Comparison of ENCODE assay signal across 25 cellular contexts in genomic region chr19:53136432-53136831, GRCh38. TPM values are rescaled to one million over a fixed set of nuclear protein-coding genes. Genes with fewer than 3 reads are reported as not detected.
DNase-seq lines count a peak whose midpoint lies in the region; ATAC-seq, FAIRE-seq and TF ChIP-seq lines count a peak whose summit lies in the region.
"Had no signal": no experiment of that assay in that cellular context is flagged by ENCODE, and none has a peak within 500 bp of the region (broad histone marks: within the 10 kb centered on the region; RNA-seq: fewer than 3 reads in every experiment).

No MANE protein-coding gene starts in this region.

- no TSS peak for BruUV-seq in IMR-90 (replicated peaks; lab: Mats Ljungman, UMichigan)
- BruUV-seq in K562 (replicated peaks; lab: Mats Ljungman, UMichigan): no TSS peak

- H3K9ac ChIP-seq in IMR-90 (ENCODE audit: low read depth, low read length) (no peak overlapping the region), K562 (ENCODE audit: insufficient read depth in 1 of 2, low read depth in 2 of 2, low read length in 2 of 2) (no peak overlapping the region), smooth muscle cell (ENCODE audit: low read depth) (no peak overlapping the region)
- H3K9ac ChIP-seq: BLaER1 had no signal

- H2BK15ac ChIP-seq in IMR-90 (ENCODE audit: low read depth, low read length): no peak overlapping the region

- H3K14ac ChIP-seq in IMR-90 (replicated peaks; ENCODE audit: low read depth, low read length): no peak overlapping the region

- H3K4me1 ChIP-seq in IMR-90 (ENCODE audit: control insufficient read depth, insufficient read depth, low read length) (peaks cover 3% of the 10 kb centered on the region; the same call in 1 of the 2 replicates), K562 (replicated peaks in 1 of 2; ENCODE audit: control insufficient read depth in 2 of 2, insufficient read depth in 2 of 2, low read length in 2 of 2) (no peaks in the 10 kb centered on the region), smooth muscle cell (ENCODE audit: low read depth) (peaks cover 7% of the 10 kb centered on the region)
- H3K4me1 ChIP-seq: BE2C had no signal

- H4K8ac ChIP-seq in IMR-90 (ENCODE audit: low read depth in 2 of 2, low read length in 2 of 2): no peak overlapping the region

- no peak overlapping the region for H2BK20ac ChIP-seq in IMR-90 (ENCODE audit: low read depth, low read length)

- CTCF ChIA-PET in IMR-90 (lab: Yijun Ruan, JAX) (no interaction called here), K562 (lab: Yijun Ruan, JAX; ENCODE audit: low intra/inter-chr PET ratio) (no interaction called here)

- TF ChIP-seq CTCF in IMR-90 (conservative IDR thresholded peaks at IDR 0.05; ENCODE audit: low read depth, low read length): no peak
- no peak for TF ChIP-seq CTCF in K562 (IDR thresholded peaks at IDR 0.05 in 2 of 3, conservative IDR thresholded peaks at IDR 0.05 in 1 of 3; ENCODE audit: insufficient read depth in 2 of 3, low read depth in 1 of 3, low read length in 3 of 3)
- no peak for TF ChIP-seq CTCF in smooth muscle cell (IDR thresholded peaks at IDR 0.05; ENCODE audit: borderline replicate concordance, insufficient read depth, poor library complexity, severe bottlenecking)

- no peak overlapping the region for H4K91ac ChIP-seq in IMR-90 (ENCODE audit: insufficient read depth, low read depth, low read length)

- H2AFZ ChIP-seq in IMR-90 (replicated peaks; ENCODE audit: low read length, poor library complexity) (no peak overlapping the region), K562 (ENCODE audit: low read depth, low read length) (no peak overlapping the region), smooth muscle cell (ENCODE audit: low read depth) (no peak overlapping the region)

- H2BK5ac ChIP-seq in IMR-90 (ENCODE audit: low read depth, low read length, poor library complexity, severe bottlenecking): no peak overlapping the region

- TF ChIP-seq POLR2A in IMR-90 (IDR thresholded peaks at IDR 0.05; ENCODE audit: low read depth, low read length) (no peak), K562 (conservative IDR thresholded peaks at IDR 0.05) (no peak)

- no peaks in the 10 kb centered on the region for H4K20me1 ChIP-seq in IMR-90 (ENCODE audit: insufficient read depth, low read length)
- no peaks in the 10 kb centered on the region for H4K20me1 ChIP-seq in K562 (replicated peaks; ENCODE audit: control insufficient read depth, insufficient read depth, low read length)
- no peaks in the 10 kb centered on the region for H4K20me1 ChIP-seq in smooth muscle cell (ENCODE audit: low read depth)
- H4K20me1 ChIP-seq: BLaER1 had no signal

- intact Hi-C loops in IMR-90 (cut with micrococcal nuclease): no loop called here
- intact Hi-C loops in K562 (cut with micrococcal nuclease): no loop called here

- dilution Hi-C loops in IMR-90 (cut with HindIII; ENCODE audit: low sequenced_read_pairs, unreplicated experiment): no loop called here

- H3F3A ChIP-seq in smooth muscle cell (ENCODE audit: low read depth): no peaks in the 10 kb centered on the region

- no CpG with 5 or more reads among the region's 3 CpGs for WGBS in IMR-90 (ENCODE audit: extremely low coverage in 2 of 2, insufficient read length in 1 of 2), 2 experiments
- WGBS in K562 (ENCODE audit: insufficient coverage, low coverage, missing lambda C conversion rate): 36% methylated on average over 3 of the region's 3 CpGs
- 93% methylated on average over 3 of the region's 3 CpGs for WGBS in smooth muscle cell (ENCODE audit: low lambda C conversion rate)

- H3K9me1 ChIP-seq in IMR-90 (ENCODE audit: insufficient read depth, low read length): no peaks in the 10 kb centered on the region
- no peaks in the 10 kb centered on the region for H3K9me1 ChIP-seq in K562 (ENCODE audit: control insufficient read depth, insufficient read depth, low read length)

- no peak overlapping the region for H3K4ac ChIP-seq in IMR-90 (ENCODE audit: low read depth, low read length)

- H3K79me2 ChIP-seq in K562 (ENCODE audit: control insufficient read depth, insufficient read depth, low read length) (no peaks in the 10 kb centered on the region), smooth muscle cell (ENCODE audit: low read depth) (no peaks in the 10 kb centered on the region)

- H3K56ac ChIP-seq in IMR-90 (ENCODE audit: extremely low read depth, insufficient read depth, low read length): no peak overlapping the region

- H3K27ac ChIP-seq in IMR-90 (ENCODE audit: insufficient read depth, low read length): no peak overlapping the region
- no peak overlapping the region for H3K27ac ChIP-seq in K562 (ENCODE audit: extremely low read depth, low read depth, low read length)
- H3K27ac ChIP-seq in smooth muscle cell (ENCODE audit: low read depth): no peak overlapping the region
- H3K27ac ChIP-seq: BLaER1 had no signal

- in situ Hi-C loops in IMR-90 (cut with MboI; ENCODE audit: low sequenced_read_pairs) (no loop called here), K562 (cut with MboI) (no loop called here)

- FAIRE-seq in K562 (lab: Jason Lieb, UNC): no peak
- FAIRE-seq: A204.1, GM12878, GM12892, GM18507 had no signal

- DNase-seq in IMR-90: no peak
- no peak for DNase-seq in K562 (ENCODE audit: extremely low read depth in 1 of 4, low spot score in 3 of 4)
- DNase-seq in smooth muscle cell (lab: John Stamatoyannopoulos, UW; ENCODE audit: unreplicated experiment): no peak
- DNase-seq: 8988T; ACHN; BE2C; C1 segment of cervical spinal cord; CD4-positive, alpha-beta memory T cell; CD4-positive, CD25-positive, alpha-beta regulatory T cell; CD8-positive, alpha-beta memory T cell; COR-L47; DMS 273 treated with DMSO at 0.1 percent for 48 hours; DMS153; DMS53; DMS79; DND-41; EL; GDM1 had no signal

- ATAC-seq in IMR-90 (ENCODE audit: low read depth) (no peak), K562 (no peak), GM19397 (IDR thresholded peaks at IDR 0.05; ENCODE audit: unreplicated experiment) (no peak)
- ATAC-seq: GM12878 had no signal

- H3K4me3 ChIP-seq in IMR-90 (ENCODE audit: insufficient read depth, low read depth, low read length): no peak overlapping the region
- H3K4me3 ChIP-seq in K562: no peak overlapping the region
- H3K4me3 ChIP-seq in smooth muscle cell: no peak overlapping the region
- H3K4me3 ChIP-seq: BLaER1, GM12878 had no signal

- no peak overlapping the region for H3K23ac ChIP-seq in IMR-90 (ENCODE audit: low read depth, low read length)

- TF ChIP-seq EP300 in K562 (IDR thresholded peaks at IDR 0.05; ENCODE audit: low read length): no peak

- H3K4me2 ChIP-seq in IMR-90 (ENCODE audit: low read depth, low read length) (no peak overlapping the region), K562 (ENCODE audit: insufficient read depth, low read length) (no peak overlapping the region), smooth muscle cell (no peak overlapping the region)
- H3K4me2 ChIP-seq: BLaER1 had no signal

- H3K79me1 ChIP-seq in IMR-90 (ENCODE audit: low read depth in 1 of 2, low read length in 2 of 2): peaks cover 3 to 9% of the 10 kb centered on the region in 2 experiments; a peak in 2 of 4 replicates

- peaks cover 20% of the 10 kb centered on the region for H3K9me3 ChIP-seq in IMR-90 (ENCODE audit: control insufficient read depth, insufficient read depth, low read length)
- H3K9me3 ChIP-seq in K562 (replicated peaks; ENCODE audit: control insufficient read depth, insufficient read depth, low read depth, low read length): peaks cover 25% of the 10 kb centered on the region
- H3K9me3 ChIP-seq in smooth muscle cell (replicated peaks; ENCODE audit: low read depth): peaks cover 28% of the 10 kb centered on the region

- H3K27me3 ChIP-seq in IMR-90 (ENCODE audit: control insufficient read depth, insufficient read depth, low read length) (no peaks in the 10 kb centered on the region), K562 (ENCODE audit: control insufficient read depth in 2 of 2, insufficient read depth in 2 of 2, low read length in 2 of 2) (peaks cover 0 to 8% of the 10 kb centered on the region in 2 experiments; a peak in 1 of 5 replicates), smooth muscle cell (ENCODE audit: low read depth) (no peaks in the 10 kb centered on the region)
- H3K27me3 ChIP-seq: BE2C, BLaER1 had no signal

- POLR2A ChIA-PET in IMR-90 (lab: Charles Lee; ENCODE audit: unreplicated experiment) (no interaction called here), K562 (lab: Yijun Ruan, JAX) (no interaction called here)

- H3K18ac ChIP-seq in IMR-90 (ENCODE audit: low read depth, low read length): no peak overlapping the region

- no peak overlapping the region for H2AK9ac ChIP-seq in IMR-90 (replicated peaks; ENCODE audit: low read depth, low read length, poor library complexity)

- no peak overlapping the region for H2BK120ac ChIP-seq in IMR-90 (ENCODE audit: low read depth, low read length)

- TF ChIP-seq RAD21 in IMR-90 (IDR thresholded peaks at IDR 0.05; ENCODE audit: low read length): no peak
- no peak for TF ChIP-seq RAD21 in K562 (CRISPR knock-in tag; conservative IDR thresholded peaks at IDR 0.05 in 1 of 2, IDR thresholded peaks at IDR 0.05 in 1 of 2)

- H3K36me3 ChIP-seq in IMR-90 (ENCODE audit: control insufficient read depth, insufficient read depth, low read length) (peaks cover 5% of the 10 kb centered on the region), K562 (ENCODE audit: control insufficient read depth, insufficient read depth, low read length) (peaks cover 4% of the 10 kb centered on the region), smooth muscle cell (ENCODE audit: low read depth) (peaks cover 23% of the 10 kb centered on the region)
- H3K36me3 ChIP-seq: BE2C had no signal

- H4K5ac ChIP-seq in IMR-90 (ENCODE audit: low read depth, low read length): no peak overlapping the region

- no peak overlapping the region for H2AK5ac ChIP-seq in IMR-90 (ENCODE audit: low read depth, low read length)

RNA-seq across cellular contexts. Expression of gene ZNF415, which starts 3.7 kb away (rescaled TPM):
- total RNA-seq in IMR-90 (2012; rRNA removed): 7.7 and 7.8 TPM in 2 replicates
- 3.9 and 4.2 TPM in 2 replicates for polyA plus RNA-seq in IMR-90 (2012; rRNA removed)
- 0.92 and 1.2 TPM in 2 replicates for polyA plus RNA-seq in IMR-90 (2012; cell fraction: cytosol; rRNA removed)
- 0.77 and 4.5 TPM in 2 replicates for polyA plus RNA-seq in IMR-90 (2012; cell fraction: nucleus; rRNA removed; ENCODE audit: low replicate concordance)
- 0.69 and 0.90 TPM in 2 replicates for total RNA-seq in K562 (2011; cell fraction: chromatin; rRNA removed; ENCODE audit: low replicate concordance)
- 0.13 and 0.33 TPM in 2 replicates for total RNA-seq in K562 (2011; cell fraction: nucleolus; rRNA removed)
- total RNA-seq in K562 (2011; cell fraction: nucleoplasm; rRNA removed): 0.59 TPM in 1 of 2 replicates, not detected in the other
- total RNA-seq in K562 (2014; rRNA removed): 0.16 TPM in 1 of 2 replicates, not detected in the other
- 0.10 and 0.18 TPM in 2 replicates for total RNA-seq in K562 (2014; rRNA removed; fragmentation: Illumina TruSeq; extraction: Trizol)
- 0.14 and 0.30 TPM in 2 replicates for total RNA-seq in K562 (2015; rRNA removed; fragmentation: Illumina TruSeq; extraction: Trizol)
- total RNA-seq in K562 (2021): 0.44 and 0.45 TPM in 2 replicates
- polyA plus RNA-seq in K562 (2011; rRNA removed): 0.14 and 0.34 TPM in 2 replicates
- polyA plus RNA-seq in K562 (2011; cell fraction: cytosol; rRNA removed): 0.35 TPM in 1 of 2 replicates, not detected in the other
- polyA plus RNA-seq in K562 (2011; cell fraction: nucleus; rRNA removed): 0.13 and 0.20 TPM in 2 replicates
- 0.08 TPM in 2 replicates for polyA plus RNA-seq in K562 (2012)
- polyA plus RNA-seq in K562 (2014; fragmentation: Illumina TruSeq; extraction: Trizol): 0.11 and 0.12 TPM in 2 replicates
- polyA plus RNA-seq in K562 (2014; fragmentation: Nextera tagmentation; extraction: Ambion mirVana): under 1 TPM in 1 of 2 experiments, not detected in 1; 0.06 TPM
- 0.82 TPM in 1 of 2 replicates, not detected in the other for polyA plus RNA-seq in K562 (2014; rRNA removed)
- polyA minus RNA-seq in K562 (2011; rRNA and poly(A)+ RNA removed): 0.28 and 0.45 TPM in 2 replicates
- polyA minus RNA-seq in K562 (2011; cell fraction: cytosol; rRNA and poly(A)+ RNA removed): not detected in 2 replicates
- 0.33 TPM in 1 of 2 replicates, not detected in the other for polyA minus RNA-seq in K562 (2011; cell fraction: nucleus; rRNA and poly(A)+ RNA removed)
- 14.8 and 48.7 TPM in 2 replicates for total RNA-seq in smooth muscle cell
- 6.7 and 12.4 TPM in 2 replicates for polyA plus RNA-seq in smooth muscle cell

RNA-seq across cellular contexts. Expression of gene ZNF347, which starts 22.4 kb away (rescaled TPM):
- 8.9 and 13.4 TPM in 2 replicates for total RNA-seq in IMR-90 (2012; rRNA removed)
- polyA plus RNA-seq in IMR-90 (2012; rRNA removed): 2.3 and 2.8 TPM in 2 replicates
- 0.45 and 1.9 TPM in 2 replicates for polyA plus RNA-seq in IMR-90 (2012; cell fraction: cytosol; rRNA removed)
- polyA plus RNA-seq in IMR-90 (2012; cell fraction: nucleus; rRNA removed; ENCODE audit: low replicate concordance): 0.74 and 5.6 TPM in 2 replicates
- total RNA-seq in K562 (2011; cell fraction: chromatin; rRNA removed; ENCODE audit: low replicate concordance): 31.0 and 74.9 TPM in 2 replicates
- 14.5 and 15.5 TPM in 2 replicates for total RNA-seq in K562 (2011; cell fraction: nucleolus; rRNA removed)
- total RNA-seq in K562 (2011; cell fraction: nucleoplasm; rRNA removed): 28.6 and 31.9 TPM in 2 replicates
- total RNA-seq in K562 (2014; rRNA removed): 3.8 and 5.0 TPM in 2 replicates
- total RNA-seq in K562 (2014; rRNA removed; fragmentation: Illumina TruSeq; extraction: Trizol): 14.6 and 15.7 TPM in 2 replicates
- 9.1 TPM in 2 replicates for total RNA-seq in K562 (2015; rRNA removed; fragmentation: Illumina TruSeq; extraction: Trizol)
- 7.4 and 8.8 TPM in 2 replicates for total RNA-seq in K562 (2021)
- 4.6 and 9.2 TPM in 2 replicates for polyA plus RNA-seq in K562 (2011; rRNA removed)
- 1.8 and 1.9 TPM in 2 replicates for polyA plus RNA-seq in K562 (2011; cell fraction: cytosol; rRNA removed)
- polyA plus RNA-seq in K562 (2011; cell fraction: nucleus; rRNA removed): 3.7 and 5.8 TPM in 2 replicates
- polyA plus RNA-seq in K562 (2012): 3.7 and 4.9 TPM in 2 replicates
- 6.6 and 7.1 TPM in 2 replicates for polyA plus RNA-seq in K562 (2014; fragmentation: Illumina TruSeq; extraction: Trizol)
- 1 to 10 TPM; 3.5 to 5.2 TPM for polyA plus RNA-seq in K562 (2014; fragmentation: Nextera tagmentation; extraction: Ambion mirVana)
- 5.3 and 5.5 TPM in 2 replicates for polyA plus RNA-seq in K562 (2014; rRNA removed)
- 20.0 and 20.5 TPM in 2 replicates for polyA minus RNA-seq in K562 (2011; rRNA and poly(A)+ RNA removed)
- polyA minus RNA-seq in K562 (2011; cell fraction: cytosol; rRNA and poly(A)+ RNA removed): 4.6 and 9.3 TPM in 2 replicates
- polyA minus RNA-seq in K562 (2011; cell fraction: nucleus; rRNA and poly(A)+ RNA removed): 5.5 and 9.7 TPM in 2 replicates
- total RNA-seq in smooth muscle cell: 9.9 and 17.8 TPM in 2 replicates
- 4.5 and 4.7 TPM in 2 replicates for polyA plus RNA-seq in smooth muscle cell

RNA-seq across cellular contexts. Expression of gene ZNF160, which starts 33.2 kb away (rescaled TPM):
- total RNA-seq in IMR-90 (2012; rRNA removed): 26.9 and 30.8 TPM in 2 replicates
- polyA plus RNA-seq in IMR-90 (2012; rRNA removed): 16.4 and 22.6 TPM in 2 replicates
- polyA plus RNA-seq in IMR-90 (2012; cell fraction: cytosol; rRNA removed): 4.7 and 7.9 TPM in 2 replicates
- polyA plus RNA-seq in IMR-90 (2012; cell fraction: nucleus; rRNA removed; ENCODE audit: low replicate concordance): 68.6 and 98.0 TPM in 2 replicates
- 129 and 221 TPM in 2 replicates for total RNA-seq in K562 (2011; cell fraction: chromatin; rRNA removed; ENCODE audit: low replicate concordance)
- 76.2 and 97.5 TPM in 2 replicates for total RNA-seq in K562 (2011; cell fraction: nucleolus; rRNA removed)
- total RNA-seq in K562 (2011; cell fraction: nucleoplasm; rRNA removed): 145 and 157 TPM in 2 replicates
- 8.7 and 12.0 TPM in 2 replicates for total RNA-seq in K562 (2014; rRNA removed)
- 17.6 and 19.1 TPM in 2 replicates for total RNA-seq in K562 (2014; rRNA removed; fragmentation: Illumina TruSeq; extraction: Trizol)
- total RNA-seq in K562 (2015; rRNA removed; fragmentation: Illumina TruSeq; extraction: Trizol): 12.4 and 13.0 TPM in 2 replicates
- total RNA-seq in K562 (2021): 11.6 and 11.8 TPM in 2 replicates
- 21.3 and 22.1 TPM in 2 replicates for polyA plus RNA-seq in K562 (2011; rRNA removed)
- 6.9 and 12.9 TPM in 2 replicates for polyA plus RNA-seq in K562 (2011; cell fraction: cytosol; rRNA removed)
- 34.0 and 38.4 TPM in 2 replicates for polyA plus RNA-seq in K562 (2011; cell fraction: nucleus; rRNA removed)
- polyA plus RNA-seq in K562 (2012): 9.6 and 10.9 TPM in 2 replicates
- 13.4 and 14.9 TPM in 2 replicates for polyA plus RNA-seq in K562 (2014; fragmentation: Illumina TruSeq; extraction: Trizol)
- 1 to 10 TPM; 3.6 to 7.5 TPM for polyA plus RNA-seq in K562 (2014; fragmentation: Nextera tagmentation; extraction: Ambion mirVana)
- polyA plus RNA-seq in K562 (2014; rRNA removed): 7.3 and 10.3 TPM in 2 replicates
- 46.8 and 49.8 TPM in 2 replicates for polyA minus RNA-seq in K562 (2011; rRNA and poly(A)+ RNA removed)
- 16.9 and 19.5 TPM in 2 replicates for polyA minus RNA-seq in K562 (2011; cell fraction: cytosol; rRNA and poly(A)+ RNA removed)
- polyA minus RNA-seq in K562 (2011; cell fraction: nucleus; rRNA and poly(A)+ RNA removed): 31.4 and 44.3 TPM in 2 replicates
- total RNA-seq in smooth muscle cell: 36.0 and 37.8 TPM in 2 replicates
- 18.5 and 22.3 TPM in 2 replicates for polyA plus RNA-seq in smooth muscle cell

RNA-seq across cellular contexts. Expression of gene ZNF665, which starts 56.7 kb away (rescaled TPM):
- 2.5 and 3.0 TPM in 2 replicates for total RNA-seq in IMR-90 (2012; rRNA removed)
- polyA plus RNA-seq in IMR-90 (2012; rRNA removed): 1.5 and 2.0 TPM in 2 replicates
- 0.54 and 0.76 TPM in 2 replicates for polyA plus RNA-seq in IMR-90 (2012; cell fraction: cytosol; rRNA removed)
- 0.96 and 4.2 TPM in 2 replicates for polyA plus RNA-seq in IMR-90 (2012; cell fraction: nucleus; rRNA removed; ENCODE audit: low replicate concordance)
- 12.7 and 21.1 TPM in 2 replicates for total RNA-seq in K562 (2011; cell fraction: chromatin; rRNA removed; ENCODE audit: low replicate concordance)
- 6.8 and 9.5 TPM in 2 replicates for total RNA-seq in K562 (2011; cell fraction: nucleolus; rRNA removed)
- total RNA-seq in K562 (2011; cell fraction: nucleoplasm; rRNA removed): 12.6 and 20.8 TPM in 2 replicates
- total RNA-seq in K562 (2014; rRNA removed): 1.4 and 1.9 TPM in 2 replicates
- 4.3 and 4.9 TPM in 2 replicates for total RNA-seq in K562 (2014; rRNA removed; fragmentation: Illumina TruSeq; extraction: Trizol)
- total RNA-seq in K562 (2015; rRNA removed; fragmentation: Illumina TruSeq; extraction: Trizol): 2.4 and 2.6 TPM in 2 replicates
- 1.9 and 2.2 TPM in 2 replicates for total RNA-seq in K562 (2021)
- polyA plus RNA-seq in K562 (2011; rRNA removed): 5.3 and 7.6 TPM in 2 replicates
- polyA plus RNA-seq in K562 (2011; cell fraction: cytosol; rRNA removed): 2.8 and 3.5 TPM in 2 replicates
- polyA plus RNA-seq in K562 (2011; cell fraction: nucleus; rRNA removed): 3.7 and 5.7 TPM in 2 replicates
- polyA plus RNA-seq in K562 (2012): 1.8 and 4.7 TPM in 2 replicates
- polyA plus RNA-seq in K562 (2014; fragmentation: Illumina TruSeq; extraction: Trizol): 4.3 and 6.2 TPM in 2 replicates
- polyA plus RNA-seq in K562 (2014; fragmentation: Nextera tagmentation; extraction: Ambion mirVana): 1 to 10 TPM; 2.8 to 3.6 TPM
- 1.8 and 2.1 TPM in 2 replicates for polyA plus RNA-seq in K562 (2014; rRNA removed)
- 3.7 and 4.5 TPM in 2 replicates for polyA minus RNA-seq in K562 (2011; rRNA and poly(A)+ RNA removed)
- 1.2 and 2.0 TPM in 2 replicates for polyA minus RNA-seq in K562 (2011; cell fraction: cytosol; rRNA and poly(A)+ RNA removed)
- polyA minus RNA-seq in K562 (2011; cell fraction: nucleus; rRNA and poly(A)+ RNA removed): 1.9 and 2.6 TPM in 2 replicates
- total RNA-seq in smooth muscle cell: 2.8 and 9.9 TPM in 2 replicates
- 4.4 and 6.0 TPM in 2 replicates for polyA plus RNA-seq in smooth muscle cell
- total RNA-seq: G401 had no signal
